ENCODE assay signal across 8 cellular contexts in the genomic region with DNA sequence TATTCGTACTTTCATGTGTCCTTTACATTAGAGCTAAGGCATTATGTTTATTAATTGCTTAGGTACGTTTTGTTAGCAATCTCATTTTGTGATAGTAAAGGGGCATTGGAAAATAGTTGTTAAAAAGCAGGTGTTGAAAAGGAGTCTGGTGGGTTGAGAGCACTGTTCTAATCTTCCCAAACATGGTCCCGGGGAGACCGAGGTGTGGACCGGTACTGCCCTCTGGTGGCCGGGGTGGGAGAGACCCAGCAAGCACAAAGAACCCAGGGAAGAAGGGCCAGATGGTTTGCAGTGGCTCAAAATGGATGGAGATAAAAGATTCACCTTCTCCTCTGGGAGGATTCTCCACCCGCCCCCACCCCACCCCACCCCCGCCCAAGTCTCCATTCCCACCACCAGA. TPM values are rescaled to one million over a fixed set of nuclear protein-coding genes. Genes with fewer than 3 reads are reported as not detected.
DNase-seq lines count a peak whose midpoint lies in the region; ATAC-seq and TF ChIP-seq lines count a peak whose summit lies in the region.

No MANE protein-coding gene starts in this region.

- H3K4me1 Mint-ChIP-seq in CD4-positive, alpha-beta memory T cell, result peaks cover 0 to 6% (median 2%) of the 10 kb centered on the region in 4 donors

- H3K79me2 ChIP-seq in mammary epithelial cell (ENCODE audit: insufficient read depth, low read length), result no peaks in the 10 kb centered on the region

- H3K4me1 ChIP-seq in CD4-positive, alpha-beta memory T cell (ENCODE audit: insufficient read depth, low read length), result no peaks in the 10 kb centered on the region
- H3K4me1 ChIP-seq in mammary epithelial cell (ENCODE audit: insufficient read depth, low read length), result no peaks in the 10 kb centered on the region

- H3K27ac ChIP-seq in CD4-positive, alpha-beta memory T cell (ENCODE audit: low read depth, low read length), result no peak overlapping the region
- H3K27ac ChIP-seq in mammary epithelial cell (ENCODE audit: insufficient read depth, low read depth, low read length), result no peak overlapping the region

- H3K9ac ChIP-seq in mammary epithelial cell (ENCODE audit: insufficient read depth, low read length), result no peak overlapping the region

- 90% methylated on average over 2 of the region's 8 CpGs for WGBS in mammary epithelial cell (ENCODE audit: low coverage, missing lambda C conversion rate)

- intact Hi-C loops in CD4-positive, alpha-beta memory T cell (cut with micrococcal nuclease), result loop anchor here (1.0 kb wide), 2 partner anchors 28 to 66 kb away; no protein-coding TSS in a partner anchor
- intact Hi-C loops in mammary epithelial cell (cut with micrococcal nuclease), result loop anchor here (5.0 kb wide), 2 partner anchors 317 to 432 kb away; no protein-coding TSS in a partner anchor

- H3K36me3 Mint-ChIP-seq in CD4-positive, alpha-beta memory T cell, result peaks cover 30 to 45% of the 10 kb centered on the region in 2 donors

- peak overlapping the region in 3 of 7 donors; percentile 3 to 52 (median 52) for H3K27ac Mint-ChIP-seq in CD4-positive, alpha-beta memory T cell

- H3K9me3 ChIP-seq in CD4-positive, alpha-beta memory T cell (ENCODE audit: control insufficient read depth in 1 of 2, low read length in 2 of 2), result no peaks in the 10 kb centered on the region
- no peaks in the 10 kb centered on the region for H3K9me3 ChIP-seq in mammary epithelial cell (replicated peaks; ENCODE audit: insufficient read depth, low read length)

- TF ChIP-seq POLR2A in NB4 (IDR thresholded peaks at IDR 0.05; ENCODE audit: extremely low read depth, insufficient read length), result no peak

- dilution Hi-C loops in mammary epithelial cell (cut with HindIII; ENCODE audit: low sequenced_read_pairs), result no loop called here

- no peak overlapping the region for H3K4me2 ChIP-seq in mammary epithelial cell (ENCODE audit: insufficient read depth, low read depth, low read length)

- in situ Hi-C loops in mammary epithelial cell (cut with MboI; ENCODE audit: low sequenced_read_pairs in 2 of 2), result no loop called here

- TF ChIP-seq CTCF in NB4 (IDR thresholded peaks at IDR 0.05; ENCODE audit: low read depth, low read length) (peak; percentile 82), mammary epithelial cell (conservative IDR thresholded peaks at IDR 0.05 in 1 of 2, IDR thresholded peaks at IDR 0.05 in 1 of 2; ENCODE audit: extremely low read depth in 1 of 2, insufficient read depth in 1 of 2, low read depth in 1 of 2, low read length in 2 of 2) (peak; percentile 81 to 85)

- POLR2A ChIA-PET in CD4-positive, alpha-beta memory T cell (lab: Charles Lee; ENCODE audit: partially characterized antibody), result interaction anchor here (1.3 kb wide), 1 partner anchor 58 kb away, joined by 5 read pairs; a partner anchor contains a TSS

- H3K4me3 Mint-ChIP-seq in CD4-positive, alpha-beta memory T cell, result no peak overlapping the region

- H4K20me1 ChIP-seq in mammary epithelial cell (ENCODE audit: insufficient read depth, low read length), result no peaks in the 10 kb centered on the region

- DNase-seq in CD4-positive, alpha-beta memory T cell, result peak; percentile 61 to 74 (median 68)
- DNase-seq in NB4 (ENCODE audit: low read depth), result peak; percentile 64
- peak; percentile 58 to 64 (median 61) for DNase-seq in activated CD4-positive, CD25-positive, alpha-beta regulatory T cell (lab: John Stamatoyannopoulos, UW)
- DNase-seq in mammary epithelial cell, result peak; percentile 28
- peak; percentile 57 for DNase-seq in kidney tubule cell (ENCODE audit: low spot score)
- peak; percentile 49 to 66 for DNase-seq in stimulated activated CD4-positive, alpha-beta T cell treated with anti-CD3 and anti-CD28 coated beads, Interleukin-4, amount 100 ng/mL, for 48 hours (ENCODE audit: low read depth in 2 of 2)

- H3K9me3 Mint-ChIP-seq in CD4-positive, alpha-beta memory T cell, result peaks cover 0 to 2% (median 0%) of the 10 kb centered on the region in 8 donors

- no peak overlapping the region for H3K4me3 ChIP-seq in CD4-positive, alpha-beta memory T cell (ENCODE audit: low read length in 2 of 2)
- H3K4me3 ChIP-seq in NB4 (ENCODE audit: low read depth, low read length), result no peak overlapping the region
- no peak overlapping the region for H3K4me3 ChIP-seq in mammary epithelial cell (replicated peaks in 1 of 3; ENCODE audit: insufficient read depth in 1 of 3, low read depth in 2 of 3, low read length in 3 of 3)

- CTCF ChIA-PET in CD4-positive, alpha-beta memory T cell (lab: Charles Lee; ENCODE audit: partially characterized antibody), result interaction anchor here (0.6 to 9.4 kb wide), 27 partner anchors 9 to 315 kb away, joined by 3 to 118 read pairs (median 5); a partner anchor contains a TSS
- CTCF ChIA-PET in mammary epithelial cell (lab: Charles Lee; ENCODE audit: low non-redundant PET), result interaction anchor here (0.6 to 0.7 kb wide), 2 partner anchors 30 to 315 kb away, joined by 3 to 4 read pairs; no protein-coding TSS in a partner anchor

- H2AFZ ChIP-seq in mammary epithelial cell (ENCODE audit: low read depth, low read length), result no peak overlapping the region

- BruUV-seq in mammary epithelial cell (replicated peaks; lab: Mats Ljungman, UMichigan), result no TSS peak

- no peaks in the 10 kb centered on the region for H3K27me3 Mint-ChIP-seq in CD4-positive, alpha-beta memory T cell

- peaks cover 10% of the 10 kb centered on the region for H3K36me3 ChIP-seq in CD4-positive, alpha-beta memory T cell (ENCODE audit: insufficient read depth, low read length)
- H3K36me3 ChIP-seq in mammary epithelial cell (ENCODE audit: insufficient read depth, low read length), result peaks cover 8% of the 10 kb centered on the region

- no peaks in the 10 kb centered on the region for H3K27me3 ChIP-seq in CD4-positive, alpha-beta memory T cell (ENCODE audit: insufficient read depth, low read length)
- no peaks in the 10 kb centered on the region for H3K27me3 ChIP-seq in mammary epithelial cell (ENCODE audit: insufficient read depth, low read length)

- ATAC-seq in GM21515 (IDR thresholded peaks at IDR 0.05; ENCODE audit: unreplicated experiment) (peak; percentile 57), GM21717 (IDR thresholded peaks at IDR 0.05; ENCODE audit: unreplicated experiment) (no peak)

RNA-seq across cellular contexts. Expression of a gene that starts 26.1 kb away (rescaled TPM):
- total RNA-seq in CD4-positive, alpha-beta memory T cell, result 10 to 100 TPM; 10.1 to 10.2 TPM
- polyA plus RNA-seq in CD4-positive, alpha-beta memory T cell, result 10 to 100 TPM; 18.8 to 24.9 TPM
- total RNA-seq in mammary epithelial cell, result 1 to 10 TPM in 1 of 2 donors, under 1 TPM in 1; 0.67 to 1.6 TPM
- polyA plus RNA-seq in mammary epithelial cell, result 1.3 TPM
- not detected for polyA minus RNA-seq in mammary epithelial cell

RNA-seq across cellular contexts. Expression of a gene that starts 58.7 kb away (rescaled TPM):
- 100 to 1,000 TPM; 106 to 122 TPM for total RNA-seq in CD4-positive, alpha-beta memory T cell
- 10 to 100 TPM; 66.8 to 80.6 TPM for polyA plus RNA-seq in CD4-positive, alpha-beta memory T cell
- total RNA-seq in mammary epithelial cell, result 100 to 1,000 TPM; 117 to 126 TPM
- polyA plus RNA-seq in mammary epithelial cell, result 84.3 TPM
- polyA minus RNA-seq in mammary epithelial cell, result 303 TPM

Comparison
In these comparisons a context has a peak if more than half of its experiments do, and no peak if none do; other contexts are left out.
1. RNA of a gene that starts 26.1 kb away (total RNA-seq): 10.1 to 10.2 TPM in CD4-positive, alpha-beta memory T cell; 0.67 to 1.6 TPM in mammary epithelial cell; every median in the first group is over 4 times any median in the second.
2. Peak in every context shown above with its lines, with median percentiles within 50 percentile points of each other: DNase-seq.